ENCODE assay signal across 15 cellular contexts in genomic region chr2:234372506-234372905, GRCh38.
A peak's percentile ranks its signal among the peaks of the same experiment; 100 is the strongest.
DNase-seq lines count a peak whose midpoint lies in the region; ATAC-seq, FAIRE-seq and TF ChIP-seq lines count a peak whose summit lies in the region.
"Had no signal": no experiment of that assay in that cellular context is flagged by ENCODE, and none has a peak within 500 bp of the region (broad histone marks: within the 10 kb centered on the region; RNA-seq: fewer than 3 reads in every experiment).

No MANE protein-coding gene starts in this region.

- TF ChIP-seq POLR2A in A549 (IDR thresholded peaks at IDR 0.05; ENCODE audit: low read length) = no peak

- ATAC-seq in A549 = no peak
- no peak for ATAC-seq in effector memory CD8-positive, alpha-beta T cell (replicated peaks)
- ATAC-seq: mucosa of descending colon, sciatic nerve had no signal

- H3K27me3 ChIP-seq in Caco-2 (replicated peaks; ENCODE audit: control insufficient read depth, insufficient read depth, low read length) (no peaks in the 10 kb centered on the region), HAP-1 (ENCODE audit: low read depth) (no peaks in the 10 kb centered on the region)

- no peak for TF ChIP-seq RAD21 in A549 (conservative IDR thresholded peaks at IDR 0.05 in 1 of 2, IDR thresholded peaks at IDR 0.05 in 1 of 2)

- POLR2A ChIA-PET in A549 (lab: Yijun Ruan, JAX) (no interaction called here), Caco-2 (lab: Charles Lee) (no interaction called here)

- TF ChIP-seq CTCF in A549 (IDR thresholded peaks at IDR 0.05) = no peak
- no peak for TF ChIP-seq CTCF in Caco-2 (IDR thresholded peaks at IDR 0.05; ENCODE audit: insufficient read depth in 1 of 2, low read depth in 1 of 2, low read length in 1 of 2, severe bottlenecking in 1 of 2, unreplicated experiment in 1 of 2)
- no peak for TF ChIP-seq CTCF in VCaP (conservative IDR thresholded peaks at IDR 0.05)
- no peak for TF ChIP-seq CTCF in CD14-positive monocyte (IDR thresholded peaks at IDR 0.05)

- H3K36me3 Mint-ChIP-seq in Caco-2 (ENCODE audit: insufficient read depth, unreplicated experiment) (no peaks in the 10 kb centered on the region), CD14-positive monocyte (no peaks in the 10 kb centered on the region)
- no peaks in the 10 kb centered on the region for H3K36me3 Mint-ChIP-seq in effector memory CD8-positive, alpha-beta T cell (ENCODE audit: insufficient read depth)

- H3K27me3 Mint-ChIP-seq in Caco-2 (ENCODE audit: insufficient read depth, unreplicated experiment) (no peaks in the 10 kb centered on the region), CD14-positive monocyte (ENCODE audit: low read depth in 3 of 3) (peaks cover 3 to 17% (median 14%) of the 10 kb centered on the region in 3 donors)
- no peaks in the 10 kb centered on the region for H3K27me3 Mint-ChIP-seq in effector memory CD8-positive, alpha-beta T cell

- H3K9me3 ChIP-seq in A549 (no peaks in the 10 kb centered on the region), Caco-2 (no peaks in the 10 kb centered on the region), HAP-1 (no peaks in the 10 kb centered on the region)
- H3K9me3 ChIP-seq: left ventricle myocardium inferior, mucosa of descending colon had no signal

- H3K4me2 ChIP-seq in A549 = peak overlapping the region; percentile 54

- DNase-seq in A549 (ENCODE audit: low read depth in 1 of 2, low spot score in 1 of 2) (no peak), Caco-2 (no peak), HAP-1 (ENCODE audit: low spot score in 2 of 2) (no peak), CD14-positive monocyte (ENCODE audit: low spot score) (no peak), HK-2 (ENCODE audit: unreplicated experiment) (no peak)
- no peak for DNase-seq in effector memory CD8-positive, alpha-beta T cell
- DNase-seq: aorta, left ventricle myocardium inferior, mucosa of descending colon, NCI-H187 treated with DMSO at 0.1 percent for 48 hours, NCI-H446, nucleus accumbens had no signal

- H3K36me3 ChIP-seq in Caco-2 (ENCODE audit: control insufficient read depth, insufficient read depth, low read length) (no peaks in the 10 kb centered on the region), HAP-1 (replicated peaks) (no peaks in the 10 kb centered on the region)
- H3K36me3 ChIP-seq: left ventricle myocardium inferior had no signal

- H3K27ac ChIP-seq in A549 (peak overlapping the region; percentile 76 to 95), VCaP (peak overlapping the region; percentile 55)
- H3K27ac ChIP-seq: left ventricle myocardium inferior had no signal

- in situ Hi-C loops in HAP-1 (cut with MboI; ENCODE audit: low sequenced_read_pairs) = no loop called here

- TF ChIP-seq EP300 in A549 (IDR thresholded peaks at IDR 0.05) = no peak

- no peaks in the 10 kb centered on the region for H3K9me3 Mint-ChIP-seq in Caco-2 (ENCODE audit: unreplicated experiment)
- no peaks in the 10 kb centered on the region for H3K9me3 Mint-ChIP-seq in effector memory CD8-positive, alpha-beta T cell
- H3K9me3 Mint-ChIP-seq in CD14-positive monocyte = peaks cover 0 to 2% (median 0%) of the 10 kb centered on the region in 7 donors

- H3K4me3 Mint-ChIP-seq in Caco-2 (ENCODE audit: unreplicated experiment) = no peak overlapping the region
- H3K4me3 Mint-ChIP-seq in effector memory CD8-positive, alpha-beta T cell = peak overlapping the region; percentile 66 to 67
- H3K4me3 Mint-ChIP-seq in CD14-positive monocyte = no peak overlapping the region

- CTCF ChIA-PET in A549 (lab: Yijun Ruan, JAX) = interaction anchor here (3.5 kb wide), 1 partner anchor 24 kb away, joined by 11 read pairs; no protein-coding TSS in a partner anchor
- CTCF ChIA-PET in Caco-2 (lab: Charles Lee) = no interaction called here

- FAIRE-seq in A549 (lab: Jason Lieb, UNC) = no peak
- FAIRE-seq: endothelial cell of umbilical vein had no signal

- no TSS peak for BruUV-seq in Caco-2 (replicated peaks; lab: Mats Ljungman, UMichigan)

- H3K4me1 Mint-ChIP-seq in Caco-2 (ENCODE audit: low read depth, unreplicated experiment) = peaks cover 32% of the 10 kb centered on the region
- peaks cover 41 to 53% of the 10 kb centered on the region in 2 donors for H3K4me1 Mint-ChIP-seq in effector memory CD8-positive, alpha-beta T cell (ENCODE audit: low read depth in 2 of 2)
- peaks cover 9% of the 10 kb centered on the region for H3K4me1 Mint-ChIP-seq in CD14-positive monocyte

- 85% methylated on average over 2 of the region's 2 CpGs for WGBS in A549 (ENCODE audit: missing lambda C conversion rate)

- no peak overlapping the region for H3K4me3 ChIP-seq in A549
- H3K4me3 ChIP-seq in Caco-2 (ENCODE audit: low read depth, low read length) = no peak overlapping the region
- H3K4me3 ChIP-seq in HAP-1 = no peak overlapping the region
- H3K4me3 ChIP-seq: left ventricle myocardium inferior, mucosa of descending colon had no signal

- peaks cover 75% of the 10 kb centered on the region for H3K4me1 ChIP-seq in A549
- peaks cover 29% of the 10 kb centered on the region for H3K4me1 ChIP-seq in Caco-2
- no peaks in the 10 kb centered on the region for H3K4me1 ChIP-seq in HAP-1
- H3K4me1 ChIP-seq: left ventricle myocardium inferior had no signal

- peak overlapping the region; percentile 61 for H3K27ac Mint-ChIP-seq in Caco-2 (ENCODE audit: unreplicated experiment)
- H3K27ac Mint-ChIP-seq in effector memory CD8-positive, alpha-beta T cell = peak overlapping the region; percentile 47 to 80
- no peak overlapping the region for H3K27ac Mint-ChIP-seq in CD14-positive monocyte

- intact Hi-C loops in Caco-2 (cut with micrococcal nuclease; ENCODE audit: unreplicated experiment) = no loop called here
- intact Hi-C loops in CD14-positive monocyte (cut with micrococcal nuclease) = loop anchor here in 1 of 2 donors (10.0 kb wide), 1 partner anchor 88 kb away; no protein-coding TSS in a partner anchor

TF ChIP-seq in A549, 52 proteins besides CTCF, POLR2A, EP300 and RAD21:
- TF ChIP-seq FOXS1 (CRISPR knock-in tag; IDR thresholded peaks at IDR 0.05) = no peak
- TF ChIP-seq CEBPB (IDR thresholded peaks at IDR 0.05) = 0 out of 4 replicates have a peak, but pooled peaks have one; percentile 6 to 20
- TF ChIP-seq FOSB (CRISPR knock-in tag; IDR thresholded peaks at IDR 0.05) = no peak
- TF ChIP-seq POLR2AphosphoS2 (conservative IDR thresholded peaks at IDR 0.05; ENCODE audit: low read length) = no peak
- TF ChIP-seq FOSL2 (IDR thresholded peaks at IDR 0.05) = no peak
- TF ChIP-seq FOSL2 (CRISPR knock-in tag; IDR thresholded peaks at IDR 0.05) = peak; percentile 65

Comparison
In these comparisons a context has a peak if more than half of its experiments do, and no peak if none do; other contexts are left out.
1. H3K27ac Mint-ChIP-seq: peak in Caco-2 (single experiment) and effector memory CD8-positive, alpha-beta T cell (2 of 2); none in CD14-positive monocyte (0 of 7).
2. H3K4me3 Mint-ChIP-seq: peak in effector memory CD8-positive, alpha-beta T cell (2 of 2); none in Caco-2 (single experiment) and CD14-positive monocyte (0 of 2).